21 cellular contexts compared by ENCODE assay signal in genomic region chr5:109786177-109786576, GRCh38.
DNase-seq lines count a peak whose midpoint lies in the region; ATAC-seq and TF ChIP-seq lines count a peak whose summit lies in the region.
"Had no signal": no experiment of that assay in that cellular context is flagged by ENCODE, and none has a peak within 500 bp of the region (broad histone marks: within the 10 kb centered on the region; RNA-seq: fewer than 3 reads in every experiment).

No MANE protein-coding gene starts in this region.

- 0 out of 2 replicates have a peak overlapping the region, but pooled peaks have one; percentile 42 for H3K23ac ChIP-seq in IMR-90 (ENCODE audit: low read depth, low read length)

- H3K4me1 ChIP-seq in IMR-90 (ENCODE audit: control insufficient read depth, insufficient read depth, low read length) (no peaks in the 10 kb centered on the region), MM.1S (ENCODE audit: low read length) (no peaks in the 10 kb centered on the region)
- H3K4me1 ChIP-seq: BE2C, HAP-1 had no signal

- POLR2A ChIA-PET in IMR-90 (lab: Charles Lee; ENCODE audit: unreplicated experiment), result no interaction called here

- no peak for DNase-seq in stimulated activated naive CD8-positive, alpha-beta T cell treated with anti-CD3 and anti-CD28 coated beads, Interleukin-15, Interleukin-2, amounts not matched to agents 100 U/mL and 50 U/mL, for 24 hours
- no peak for DNase-seq in stimulated activated naive CD8-positive, alpha-beta T cell treated with anti-CD3 and anti-CD28 coated beads, Interleukin-15, amount 100 ng/mL, for 72 hours
- DNase-seq in IMR-90 (no peak), MM.1S (no peak)
- DNase-seq in effector CD4-positive, alpha-beta T cell, result no peak
- DNase-seq in activated T-helper 2 cell treated with anti-CD3 and anti-CD28 coated beads, Interferon-gamma antibody, Interleukin-2, Interleukin-4, amounts not matched to agents 10 μg/mL and 5 μg/mL and 100 μg/mL, durations not matched to agents 14 hours and 24 hours and 36 hours (ENCODE audit: low spot score), result no peak
- DNase-seq: BE2C; CD4-positive, CD25-positive, alpha-beta regulatory T cell; COR-L47; GM23248; NCI-H1105 treated with DMSO at 0.1 percent for 48 hours; NCI-H1694; NCI-H2081 treated with DMSO at 0.1 percent for 48 hours; NCI-H524; NCI-H82; OCI-M1; Right ventricle myocardium superior had no signal

- H3K56ac ChIP-seq in IMR-90 (ENCODE audit: extremely low read depth, insufficient read depth, low read length), result no peak overlapping the region

- CTCF ChIA-PET in IMR-90 (lab: Yijun Ruan, JAX), result no interaction called here

- no peak overlapping the region for H3K27ac ChIP-seq in IMR-90 (ENCODE audit: insufficient read depth, low read length)
- no peak overlapping the region for H3K27ac ChIP-seq in MM.1S (ENCODE audit: low read length)
- H3K27ac ChIP-seq: GM23248, SK-N-MC had no signal

- BruUV-seq in IMR-90 (replicated peaks; lab: Mats Ljungman, UMichigan), result no TSS peak

- no peaks in the 10 kb centered on the region for H3K27me3 ChIP-seq in IMR-90 (ENCODE audit: control insufficient read depth, insufficient read depth, low read length)
- no peaks in the 10 kb centered on the region for H3K27me3 ChIP-seq in MM.1S (replicated peaks; ENCODE audit: insufficient read depth, low read length)
- H3K27me3 ChIP-seq: BE2C had no signal

- TF ChIP-seq RAD21 in IMR-90 (IDR thresholded peaks at IDR 0.05; ENCODE audit: low read length), result no peak

- no peak overlapping the region for H2BK20ac ChIP-seq in IMR-90 (ENCODE audit: low read depth, low read length)

- no peak overlapping the region for H3K18ac ChIP-seq in IMR-90 (ENCODE audit: low read depth, low read length)

- H3K4me3 ChIP-seq in IMR-90 (ENCODE audit: insufficient read depth, low read depth, low read length) (no peak overlapping the region), MM.1S (ENCODE audit: low read length) (no peak overlapping the region)
- H3K4me3 ChIP-seq: GM23248, HAP-1, SK-N-MC had no signal

- peaks cover 74% of the 10 kb centered on the region for H3K79me2 ChIP-seq in MM.1S (ENCODE audit: low read length)

- H3K4me1 Mint-ChIP-seq in stimulated activated naive CD8-positive, alpha-beta T cell treated with anti-CD3 and anti-CD28 coated beads, Interleukin-15, amount 100 ng/mL, for 72 hours, result peaks cover 19% of the 10 kb centered on the region
- peaks cover 12% of the 10 kb centered on the region for H3K4me1 Mint-ChIP-seq in activated T-helper 2 cell treated with anti-CD3 and anti-CD28 coated beads, Interferon-gamma antibody, Interleukin-2, Interleukin-4, amounts not matched to agents 10 μg/mL and 5 μg/mL and 100 μg/mL, durations not matched to agents 14 hours and 24 hours and 36 hours (ENCODE audit: low read depth)

- H3K9ac ChIP-seq in IMR-90 (ENCODE audit: low read depth, low read length) (no peak overlapping the region), MM.1S (ENCODE audit: low read length) (no peak overlapping the region)
- H3K9ac ChIP-seq: GM23248 had no signal

- peaks cover 3% of the 10 kb centered on the region; the same call in 1 of the 2 replicates for H3F3A ChIP-seq in MM.1S (ENCODE audit: insufficient read depth, low read length)

- in situ Hi-C loops in IMR-90 (cut with MboI; ENCODE audit: low sequenced_read_pairs), result no loop called here

- H3K27me3 Mint-ChIP-seq in stimulated activated naive CD8-positive, alpha-beta T cell treated with anti-CD3 and anti-CD28 coated beads, Interleukin-15, amount 100 ng/mL, for 72 hours, result no peaks in the 10 kb centered on the region
- H3K27me3 Mint-ChIP-seq in activated T-helper 2 cell treated with anti-CD3 and anti-CD28 coated beads, Interferon-gamma antibody, Interleukin-2, Interleukin-4, amounts not matched to agents 10 μg/mL and 5 μg/mL and 100 μg/mL, durations not matched to agents 14 hours and 24 hours and 36 hours (ENCODE audit: low read depth), result no peaks in the 10 kb centered on the region
- H3K27me3 Mint-ChIP-seq: CD4-positive, CD25-positive, alpha-beta regulatory T cell had no signal

- H3K4me2 ChIP-seq in IMR-90 (ENCODE audit: low read depth, low read length) (no peak overlapping the region), MM.1S (ENCODE audit: low read depth, low read length) (no peak overlapping the region)

- H3K9me1 ChIP-seq in IMR-90 (ENCODE audit: insufficient read depth, low read length), result no peaks in the 10 kb centered on the region

- no peaks in the 10 kb centered on the region for H4K20me1 ChIP-seq in IMR-90 (ENCODE audit: insufficient read depth, low read length)
- no peaks in the 10 kb centered on the region for H4K20me1 ChIP-seq in MM.1S (ENCODE audit: insufficient read depth, low read length)

- H3K14ac ChIP-seq in IMR-90 (replicated peaks; ENCODE audit: low read depth, low read length), result no peak overlapping the region

- no peak overlapping the region for H4K8ac ChIP-seq in IMR-90 (ENCODE audit: low read depth in 2 of 2, low read length in 2 of 2)

- H3K9me2 ChIP-seq in MM.1S (replicated peaks; ENCODE audit: insufficient read depth, low read length), result no peaks in the 10 kb centered on the region

- H3K9me3 ChIP-seq in IMR-90 (ENCODE audit: control insufficient read depth, insufficient read depth, low read length) (no peaks in the 10 kb centered on the region), MM.1S (replicated peaks; ENCODE audit: insufficient read depth, low read length) (no peaks in the 10 kb centered on the region)
- H3K9me3 ChIP-seq: BE2C, HAP-1 had no signal

- H3K36me3 Mint-ChIP-seq in activated T-helper 2 cell treated with anti-CD3 and anti-CD28 coated beads, Interferon-gamma antibody, Interleukin-2, Interleukin-4, amounts not matched to agents 10 μg/mL and 5 μg/mL and 100 μg/mL, durations not matched to agents 14 hours and 24 hours and 36 hours (ENCODE audit: low read depth), result peaks cover 44% of the 10 kb centered on the region

- no peaks in the 10 kb centered on the region for H3K9me3 Mint-ChIP-seq in stimulated activated naive CD8-positive, alpha-beta T cell treated with anti-CD3 and anti-CD28 coated beads, Interleukin-15, amount 100 ng/mL, for 72 hours
- no peaks in the 10 kb centered on the region for H3K9me3 Mint-ChIP-seq in activated T-helper 2 cell treated with anti-CD3 and anti-CD28 coated beads, Interferon-gamma antibody, Interleukin-2, Interleukin-4, amounts not matched to agents 10 μg/mL and 5 μg/mL and 100 μg/mL, durations not matched to agents 14 hours and 24 hours and 36 hours
- H3K9me3 Mint-ChIP-seq: CD4-positive, CD25-positive, alpha-beta regulatory T cell had no signal

- no peak overlapping the region for H3K27ac Mint-ChIP-seq in stimulated activated naive CD8-positive, alpha-beta T cell treated with anti-CD3 and anti-CD28 coated beads, Interleukin-15, amount 100 ng/mL, for 72 hours
- H3K27ac Mint-ChIP-seq in activated T-helper 2 cell treated with anti-CD3 and anti-CD28 coated beads, Interferon-gamma antibody, Interleukin-2, Interleukin-4, amounts not matched to agents 10 μg/mL and 5 μg/mL and 100 μg/mL, durations not matched to agents 14 hours and 24 hours and 36 hours, result no peak overlapping the region

- no peak overlapping the region for H2AK9ac ChIP-seq in IMR-90 (replicated peaks; ENCODE audit: low read depth, low read length, poor library complexity)

- dilution Hi-C loops in IMR-90 (cut with HindIII; ENCODE audit: low sequenced_read_pairs, unreplicated experiment), result no loop called here

- H4K5ac ChIP-seq in IMR-90 (ENCODE audit: low read depth, low read length), result no peak overlapping the region

- H4K91ac ChIP-seq in IMR-90 (ENCODE audit: insufficient read depth, low read depth, low read length), result no peak overlapping the region

- H2BK15ac ChIP-seq in IMR-90 (ENCODE audit: low read depth, low read length), result no peak overlapping the region

- no peak overlapping the region for H2BK120ac ChIP-seq in IMR-90 (ENCODE audit: low read depth, low read length)

- peaks cover 0 to 5% of the 10 kb centered on the region in 2 experiments; a peak in 1 of 4 replicates for H3K79me1 ChIP-seq in IMR-90 (ENCODE audit: low read depth in 1 of 2, low read length in 2 of 2)

- H3K4me3 Mint-ChIP-seq in stimulated activated naive CD8-positive, alpha-beta T cell treated with anti-CD3 and anti-CD28 coated beads, Interleukin-15, amount 100 ng/mL, for 72 hours, result no peak overlapping the region
- no peak overlapping the region for H3K4me3 Mint-ChIP-seq in activated T-helper 2 cell treated with anti-CD3 and anti-CD28 coated beads, Interferon-gamma antibody, Interleukin-2, Interleukin-4, amounts not matched to agents 10 μg/mL and 5 μg/mL and 100 μg/mL, durations not matched to agents 14 hours and 24 hours and 36 hours (ENCODE audit: low read depth)
- H3K4me3 Mint-ChIP-seq: CD4-positive, CD25-positive, alpha-beta regulatory T cell had no signal

- TF ChIP-seq CTCF in IMR-90 (conservative IDR thresholded peaks at IDR 0.05; ENCODE audit: low read depth, low read length) (no peak), MM.1S (IDR thresholded peaks at IDR 0.05; ENCODE audit: low read length) (no peak)

- H2BK5ac ChIP-seq in IMR-90 (ENCODE audit: low read depth, low read length, poor library complexity, severe bottlenecking), result no peak overlapping the region

- no CpG with 5 or more reads among the region's 4 CpGs for WGBS in IMR-90 (ENCODE audit: extremely low coverage in 2 of 2, insufficient read length in 1 of 2), 2 experiments

- no peaks in the 10 kb centered on the region; the same call in 1 of the 2 replicates for H3K36me3 ChIP-seq in IMR-90 (ENCODE audit: control insufficient read depth, insufficient read depth, low read length)
- H3K36me3 ChIP-seq in MM.1S (replicated peaks; ENCODE audit: insufficient read depth, low read length), result peaks cover 26% of the 10 kb centered on the region
- H3K36me3 ChIP-seq: BE2C had no signal

- H2AK5ac ChIP-seq in IMR-90 (ENCODE audit: low read depth, low read length), result no peak overlapping the region

- ATAC-seq in stimulated activated naive CD8-positive, alpha-beta T cell treated with anti-CD3 and anti-CD28 coated beads, Interleukin-15, Interleukin-2, amounts not matched to agents 100 U/mL and 50 U/mL, for 24 hours, result peak; percentile 43
- ATAC-seq in stimulated activated naive CD8-positive, alpha-beta T cell treated with anti-CD3 and anti-CD28 coated beads, Interleukin-15, amount 100 ng/mL, for 72 hours, result no peak
- ATAC-seq in HG02884 (IDR thresholded peaks at IDR 0.05; ENCODE audit: unreplicated experiment), result peak; percentile 47
- no peak for ATAC-seq in IMR-90 (ENCODE audit: low read depth)
- no peak for ATAC-seq in GM18858 (IDR thresholded peaks at IDR 0.05; ENCODE audit: unreplicated experiment)

- no peak for TF ChIP-seq POLR2A in IMR-90 (IDR thresholded peaks at IDR 0.05; ENCODE audit: low read depth, low read length)

- intact Hi-C loops in IMR-90 (cut with micrococcal nuclease), result no loop called here
- intact Hi-C loops in activated T-helper 2 cell treated with anti-CD3 and anti-CD28 coated beads, Interferon-gamma antibody, Interleukin-2, Interleukin-4, amounts not matched to agents 10 μg/mL and 5 μg/mL and 100 μg/mL, durations not matched to agents 14 hours and 24 hours and 36 hours (cut with micrococcal nuclease), result no loop called here

- H3K4ac ChIP-seq in IMR-90 (ENCODE audit: low read depth, low read length), result no peak overlapping the region

- H2AFZ ChIP-seq in IMR-90 (replicated peaks; ENCODE audit: low read length, poor library complexity), result no peak overlapping the region
- H2AFZ ChIP-seq in MM.1S (ENCODE audit: low read length), result no peak overlapping the region
- H2AFZ ChIP-seq: GM23248 had no signal

TF ChIP-seq in IMR-90, 13 proteins besides CTCF, POLR2A, EP300 and RAD21 (continues in another document):
- TF ChIP-seq BHLHE40 (IDR thresholded peaks at IDR 0.05; ENCODE audit: low read depth, low read length), result no peak

Comparison
In these comparisons a context has a peak if more than half of its experiments do, and no peak if none do; other contexts are left out.
1. ATAC-seq: peak in stimulated activated naive CD8-positive, alpha-beta T cell treated with anti-CD3 and anti-CD28 coated beads, Interleukin-15, Interleukin-2, amounts not matched to agents 100 U/mL and 50 U/mL, for 24 hours (single experiment) and HG02884 (single experiment); none in stimulated activated naive CD8-positive, alpha-beta T cell treated with anti-CD3 and anti-CD28 coated beads, Interleukin-15, amount 100 ng/mL, for 72 hours (single experiment), IMR-90 (single experiment) and GM18858 (single experiment).